Comparison of ENCODE assay signal across 8 cellular contexts in the genomic region with DNA sequence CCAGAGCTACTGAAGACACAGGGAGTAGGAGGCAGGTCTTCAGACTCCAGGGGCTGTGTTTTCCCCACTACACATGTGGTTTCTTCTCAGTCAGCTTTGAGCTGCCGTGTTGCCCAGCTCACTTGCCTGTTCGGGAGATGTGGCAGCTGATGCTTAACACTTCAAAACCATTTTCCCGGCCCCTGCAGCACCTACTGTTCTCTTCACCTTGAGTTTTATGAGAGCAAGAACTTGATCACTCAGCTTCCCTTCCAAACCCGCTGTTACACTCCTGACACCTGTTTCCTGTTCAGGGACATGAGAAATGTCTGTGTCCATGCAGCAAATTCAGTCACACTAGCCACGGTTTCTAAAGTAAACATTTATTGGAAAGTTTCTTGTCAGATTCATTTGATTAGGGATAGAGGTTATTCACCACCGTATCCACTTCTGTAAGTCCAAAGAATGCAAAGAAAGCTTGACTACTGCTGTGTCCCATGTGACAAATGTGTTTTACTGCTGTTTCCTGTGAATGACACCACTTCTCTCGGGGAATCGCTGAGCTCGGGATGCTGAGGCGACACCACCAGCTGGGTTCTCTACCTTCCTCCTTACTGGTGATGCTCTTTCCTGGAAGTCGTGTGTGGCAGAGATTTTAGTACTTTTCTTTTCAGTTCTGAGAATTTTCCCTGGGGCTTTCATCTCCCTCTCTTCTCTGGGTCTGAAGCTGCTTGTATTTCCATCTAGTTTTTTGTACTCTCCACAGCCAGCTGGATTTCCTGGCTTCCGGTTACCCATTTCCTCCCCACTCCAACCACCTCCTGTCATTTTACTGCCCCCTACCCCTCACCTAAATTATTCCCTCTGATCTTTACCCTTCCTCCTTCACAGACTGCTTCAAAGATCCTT.
DNase-seq lines count a peak whose midpoint lies in the region; ATAC-seq and TF ChIP-seq lines count a peak whose summit lies in the region.

No MANE protein-coding gene starts in this region.

- peak; percentile 42 for ATAC-seq in HG03342 (IDR thresholded peaks at IDR 0.05; ENCODE audit: unreplicated experiment)
- ATAC-seq in activated CD8-positive, alpha-beta T cell treated with anti-CD3 and anti-CD28 coated beads, Interleukin-2, amount 10 ng/mL, durations not matched to agents 7 days and 5 days = peak; percentile 85
- ATAC-seq in GM19463 (IDR thresholded peaks at IDR 0.05; ENCODE audit: unreplicated experiment) = no peak
- ATAC-seq in HG03175 (IDR thresholded peaks at IDR 0.05; ENCODE audit: unreplicated experiment) = no peak

- 28% methylated on average over 12 of the region's 12 CpGs for WGBS in suprapubic skin

- peaks cover 42% of the 10 kb centered on the region for H3K4me1 Mint-ChIP-seq in activated CD8-positive, alpha-beta T cell treated with anti-CD3 and anti-CD28 coated beads, Interleukin-2, amount 10 ng/mL, durations not matched to agents 7 days and 5 days (ENCODE audit: low read depth)

- DNase-seq in activated CD8-positive, alpha-beta T cell treated with anti-CD3 and anti-CD28 coated beads, Interleukin-2, amount 10 ng/mL, durations not matched to agents 7 days and 5 days = peak; percentile 69
- DNase-seq in head of caudate nucleus = peak in 36 of 42 donors; percentile 7 to 77 (median 43)
- peak; percentile 13 to 18 for DNase-seq in stimulated activated CD4-positive, alpha-beta T cell treated with anti-CD3 and anti-CD28 coated beads, Interleukin-1b, Interleukin-23, amount 100 ng/mL, for 4 hours (ENCODE audit: low read depth in 2 of 2)
- no peak for DNase-seq in suprapubic skin (ENCODE audit: low spot score in 2 of 2)

- peak overlapping the region; percentile 66 for H3K4me3 Mint-ChIP-seq in activated CD8-positive, alpha-beta T cell treated with anti-CD3 and anti-CD28 coated beads, Interleukin-2, amount 10 ng/mL, durations not matched to agents 7 days and 5 days

- CTCF ChIA-PET in activated CD8-positive, alpha-beta T cell treated with anti-CD3 and anti-CD28 coated beads, Interleukin-2, amount 10 ng/mL, durations not matched to agents 7 days and 5 days (lab: Charles Lee) = interaction anchor here (0.9 to 2.7 kb wide), 11 partner anchors 10 to 399 kb away, joined by 3 to 15 read pairs (median 3); a partner anchor contains a TSS

- H3K9me3 ChIP-seq in DOHH2 (ENCODE audit: control insufficient read depth, insufficient read depth, low read length) (no peaks in the 10 kb centered on the region), suprapubic skin (no peaks in the 10 kb centered on the region)

- H3K4me3 ChIP-seq in DOHH2 (ENCODE audit: low read length) (no peak overlapping the region), suprapubic skin (no peak overlapping the region)

- no peaks in the 10 kb centered on the region for H3F3A ChIP-seq in DOHH2 (ENCODE audit: control insufficient read depth, insufficient read depth)

- H3K36me3 Mint-ChIP-seq in activated CD8-positive, alpha-beta T cell treated with anti-CD3 and anti-CD28 coated beads, Interleukin-2, amount 10 ng/mL, durations not matched to agents 7 days and 5 days (ENCODE audit: low read depth) = peaks cover 13% of the 10 kb centered on the region

- H3K27ac Mint-ChIP-seq in activated CD8-positive, alpha-beta T cell treated with anti-CD3 and anti-CD28 coated beads, Interleukin-2, amount 10 ng/mL, durations not matched to agents 7 days and 5 days = peak overlapping the region; percentile 89

- H3K27me3 Mint-ChIP-seq in activated CD8-positive, alpha-beta T cell treated with anti-CD3 and anti-CD28 coated beads, Interleukin-2, amount 10 ng/mL, durations not matched to agents 7 days and 5 days (ENCODE audit: low read depth) = no peaks in the 10 kb centered on the region

- intact Hi-C loops in head of caudate nucleus (cut with DNase I) = loop anchor here (10.0 kb wide), 1 partner anchor 89 kb away; no protein-coding TSS in a partner anchor

- TF ChIP-seq CTCF in DOHH2 (IDR thresholded peaks at IDR 0.05; ENCODE audit: low read depth, low read length, poor library complexity, severe bottlenecking) = no peak
- no peak for TF ChIP-seq CTCF in suprapubic skin (IDR thresholded peaks at IDR 0.05)

- no peak for TF ChIP-seq POLR2A in suprapubic skin (IDR thresholded peaks at IDR 0.05)

- H4K20me1 ChIP-seq in DOHH2 (ENCODE audit: control insufficient read depth, insufficient read depth, low read depth, low read length) = no peaks in the 10 kb centered on the region

- no peaks in the 10 kb centered on the region for H3K79me2 ChIP-seq in DOHH2 (ENCODE audit: control insufficient read depth, low read length)

- H3K27me3 ChIP-seq in DOHH2 (ENCODE audit: control insufficient read depth, low read length) = no peaks in the 10 kb centered on the region
- H3K27me3 ChIP-seq in suprapubic skin = no peaks in the 10 kb centered on the region

- no peaks in the 10 kb centered on the region for H3K9me3 Mint-ChIP-seq in activated CD8-positive, alpha-beta T cell treated with anti-CD3 and anti-CD28 coated beads, Interleukin-2, amount 10 ng/mL, durations not matched to agents 7 days and 5 days (ENCODE audit: insufficient read depth)

- peak overlapping the region; percentile 22; the same call in 1 of the 2 replicates for H3K4me2 ChIP-seq in DOHH2 (ENCODE audit: low read length)

- no peak for TF ChIP-seq EP300 in suprapubic skin (IDR thresholded peaks at IDR 0.05)

- H3K4me1 ChIP-seq in DOHH2 (ENCODE audit: control insufficient read depth, low read length) (peaks cover 32% of the 10 kb centered on the region), suprapubic skin (peaks cover 11% of the 10 kb centered on the region)

- POLR2A ChIA-PET in activated CD8-positive, alpha-beta T cell treated with anti-CD3 and anti-CD28 coated beads, Interleukin-2, amount 10 ng/mL, durations not matched to agents 7 days and 5 days (lab: Charles Lee) = interaction anchor here (1.5 to 3.1 kb wide), 3 partner anchors 68 to 92 kb away, joined by 6 to 19 read pairs (median 9); a partner anchor contains a TSS

- H3K9me2 ChIP-seq in DOHH2 (replicated peaks; ENCODE audit: control insufficient read depth, low read length) = no peaks in the 10 kb centered on the region

- no peaks in the 10 kb centered on the region for H3K36me3 ChIP-seq in DOHH2 (ENCODE audit: control insufficient read depth, low read length)
- peaks cover 14% of the 10 kb centered on the region for H3K36me3 ChIP-seq in suprapubic skin

- H3K27ac ChIP-seq in DOHH2 (ENCODE audit: low read depth, low read length) (no peak overlapping the region), suprapubic skin (no peak overlapping the region)

Comparison
In these comparisons a context has a peak if more than half of its experiments do, and no peak if none do; other contexts are left out.
1. ATAC-seq: peak in HG03342 (single experiment) and activated CD8-positive, alpha-beta T cell treated with anti-CD3 and anti-CD28 coated beads, Interleukin-2, amount 10 ng/mL, durations not matched to agents 7 days and 5 days (single experiment); none in GM19463 (single experiment) and HG03175 (single experiment).
2. DNase-seq: peak in activated CD8-positive, alpha-beta T cell treated with anti-CD3 and anti-CD28 coated beads, Interleukin-2, amount 10 ng/mL, durations not matched to agents 7 days and 5 days (single experiment), head of caudate nucleus (36 of 42) and stimulated activated CD4-positive, alpha-beta T cell treated with anti-CD3 and anti-CD28 coated beads, Interleukin-1b, Interleukin-23, amount 100 ng/mL, for 4 hours (2 of 2); none in suprapubic skin (0 of 2).